Comparison of ENCODE assay signal across 1 cellular context in the genomic region with DNA sequence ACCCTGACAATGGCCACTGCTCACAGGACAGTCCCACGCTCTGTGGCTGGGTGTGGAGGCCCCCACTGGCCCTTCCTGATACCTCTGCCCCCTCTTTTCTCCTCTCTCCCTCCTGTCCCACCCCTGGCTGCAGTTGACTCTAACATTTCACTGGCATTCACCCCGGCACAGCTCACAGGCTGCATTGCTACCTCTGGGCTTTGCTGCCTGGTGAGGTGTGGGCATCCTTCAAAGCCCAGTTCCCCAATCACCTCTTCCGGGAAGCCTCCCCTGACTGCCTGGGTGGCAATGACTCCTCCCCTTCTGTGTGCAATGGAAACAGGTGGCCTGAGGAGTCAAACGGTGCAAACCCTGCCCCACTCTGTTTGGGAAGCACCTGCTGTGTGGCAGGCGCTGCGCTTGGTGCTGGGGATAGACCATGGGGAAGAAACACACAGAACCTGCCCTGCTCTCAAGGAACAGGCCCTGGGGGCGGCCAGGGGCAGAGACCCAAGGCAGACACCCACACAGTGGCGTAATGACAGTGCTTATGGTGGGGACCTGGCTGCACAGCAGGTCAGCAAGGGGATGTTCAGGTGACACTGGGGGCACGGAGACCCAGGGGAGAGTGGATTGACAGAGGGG.
TF ChIP-seq lines count a peak whose summit lies in the region.

No MANE protein-coding gene starts in this region.

TF ChIP-seq in GM12878, 131 proteins besides CTCF, POLR2A, EP300 and RAD21:
- TF ChIP-seq NFIC (IDR thresholded peaks at IDR 0.05; ENCODE audit: low read depth, low read length) (no peak), TCF3 (IDR thresholded peaks at IDR 0.05; ENCODE audit: borderline replicate concordance, insufficient read depth, low read depth, low read length) (0 out of 2 replicates have a peak, but pooled peaks have one; percentile 19), YY1 (IDR thresholded peaks at IDR 0.05; ENCODE audit: low read depth, low read length) (no peak)
- TF ChIP-seq, protein P1, sequence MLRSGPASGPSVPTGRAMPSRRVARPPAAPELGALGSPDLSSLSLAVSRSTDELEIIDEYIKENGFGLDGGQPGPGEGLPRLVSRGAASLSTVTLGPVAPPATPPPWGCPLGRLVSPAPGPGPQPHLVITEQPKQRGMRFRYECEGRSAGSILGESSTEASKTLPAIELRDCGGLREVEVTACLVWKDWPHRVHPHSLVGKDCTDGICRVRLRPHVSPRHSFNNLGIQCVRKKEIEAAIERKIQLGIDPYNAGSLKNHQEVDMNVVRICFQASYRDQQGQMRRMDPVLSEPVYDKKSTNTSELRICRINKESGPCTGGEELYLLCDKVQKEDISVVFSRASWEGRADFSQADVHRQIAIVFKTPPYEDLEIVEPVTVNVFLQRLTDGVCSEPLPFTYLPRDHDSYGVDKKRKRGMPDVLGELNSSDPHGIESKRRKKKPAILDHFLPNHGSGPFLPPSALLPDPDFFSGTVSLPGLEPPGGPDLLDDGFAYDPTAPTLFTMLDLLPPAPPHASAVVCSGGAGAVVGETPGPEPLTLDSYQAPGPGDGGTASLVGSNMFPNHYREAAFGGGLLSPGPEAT (IDR thresholded peaks at IDR 0.05; ENCODE audit: low read depth), result no peak
